Comparison of ENCODE assay signal across 17 cellular contexts in the genomic region with DNA sequence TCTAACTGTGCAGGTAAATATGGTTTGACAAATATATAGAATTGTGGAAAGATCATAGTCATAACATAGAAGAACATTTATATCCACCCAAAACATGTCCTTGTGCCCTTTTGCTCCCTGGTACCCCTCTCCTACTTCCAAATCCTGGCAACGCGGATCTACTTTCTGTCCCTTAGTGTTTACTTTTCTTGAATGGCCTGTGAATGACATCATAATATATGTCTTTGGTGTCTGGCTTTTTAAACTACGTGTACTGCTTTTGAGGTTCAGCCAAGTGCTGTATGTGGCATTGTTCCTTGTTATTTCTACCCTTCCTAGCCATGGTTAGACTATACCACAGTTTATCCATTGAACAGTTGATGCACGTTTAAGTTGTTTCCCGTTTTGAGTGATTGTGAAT.
"Had no signal": no experiment of that assay in that cellular context is flagged by ENCODE, and none has a peak within 500 bp of the region (broad histone marks: within the 10 kb centered on the region; RNA-seq: fewer than 3 reads in every experiment).

No MANE protein-coding gene starts in this region.

- H3K9me3 ChIP-seq: left ventricle myocardium inferior, right atrium auricular region, tibial nerve, vagina had no signal

- H3K9me3 Mint-ChIP-seq: activated T-helper 2 cell treated with anti-CD3 and anti-CD28 coated beads, Interferon-gamma antibody, Interleukin-2, Interleukin-4, amounts not matched to agents 10 μg/mL and 5 μg/mL and 100 μg/mL, durations not matched to agents 14 hours and 24 hours and 36 hours; memory B cell; natural killer cell treated with Interleukin-12 subunit alpha and Interleukin-12 subunit beta and Interleukin-15 and Interleukin-18, amount 100 ng/mL, for 72 hours; T-helper 2 cell treated with Interferon-gamma antibody and Interleukin-4, amounts not matched to agents 5 μg/mL and 100 μg/mL, for 36 hours had no signal

- DNase-seq: activated naive CD4-positive, alpha-beta T cell treated with anti-CD3 and anti-CD28 coated beads, Interleukin-2, amount 50 U/mL, for 16 hours; left ventricle myocardium inferior; occipital lobe; small intestine; stimulated activated CD4-positive, alpha-beta T cell treated with anti-CD3 and anti-CD28 coated beads, Interleukin-4, amount 100 ng/mL, for 4 hours; stimulated activated CD8-positive, alpha-beta memory T cell treated with anti-CD3 and anti-CD28 coated beads, Interleukin-4, amount 100 ng/mL, for 48 hours; stimulated activated naive CD4-positive, alpha-beta T cell treated with Interleukin-2 at 50 U/mL for 16 hours; substantia nigra had no signal

- H3K4me3 Mint-ChIP-seq: memory B cell; natural killer cell treated with Interleukin-12 subunit alpha and Interleukin-12 subunit beta and Interleukin-15 and Interleukin-18, amount 100 ng/mL, for 72 hours; T-helper 2 cell treated with Interferon-gamma antibody and Interleukin-4, amounts not matched to agents 5 μg/mL and 100 μg/mL, for 36 hours had no signal

- H3K4me1 ChIP-seq: left ventricle myocardium inferior, right atrium auricular region, tibial nerve, vagina had no signal

- H3K27me3 Mint-ChIP-seq: memory B cell; natural killer cell treated with Interleukin-12 subunit alpha and Interleukin-12 subunit beta and Interleukin-15 and Interleukin-18, amount 100 ng/mL, for 72 hours had no signal

- H3K36me3 Mint-ChIP-seq: natural killer cell treated with Interleukin-12 subunit alpha and Interleukin-12 subunit beta and Interleukin-15 and Interleukin-18, amount 100 ng/mL, for 72 hours had no signal

- H3K27ac Mint-ChIP-seq: activated T-helper 2 cell treated with anti-CD3 and anti-CD28 coated beads, Interferon-gamma antibody, Interleukin-2, Interleukin-4, amounts not matched to agents 10 μg/mL and 5 μg/mL and 100 μg/mL, durations not matched to agents 14 hours and 24 hours and 36 hours; memory B cell; natural killer cell treated with Interleukin-12 subunit alpha and Interleukin-12 subunit beta and Interleukin-15 and Interleukin-18, amount 100 ng/mL, for 72 hours; T-helper 2 cell treated with Interferon-gamma antibody and Interleukin-4, amounts not matched to agents 5 μg/mL and 100 μg/mL, for 36 hours had no signal

- H3K4me3 ChIP-seq: cardiac muscle cell, left ventricle myocardium inferior, right atrium auricular region, tibial nerve, vagina had no signal

- ATAC-seq: esophagus mucosa; natural killer cell treated with Interleukin-12 subunit alpha and Interleukin-12 subunit beta and Interleukin-15 and Interleukin-18, amount 100 ng/mL, for 72 hours had no signal

- H3K27ac ChIP-seq: cardiac muscle cell, left ventricle myocardium inferior, right atrium auricular region, tibial nerve, vagina had no signal
